6 cellular contexts compared by ENCODE assay signal in the genomic region with DNA sequence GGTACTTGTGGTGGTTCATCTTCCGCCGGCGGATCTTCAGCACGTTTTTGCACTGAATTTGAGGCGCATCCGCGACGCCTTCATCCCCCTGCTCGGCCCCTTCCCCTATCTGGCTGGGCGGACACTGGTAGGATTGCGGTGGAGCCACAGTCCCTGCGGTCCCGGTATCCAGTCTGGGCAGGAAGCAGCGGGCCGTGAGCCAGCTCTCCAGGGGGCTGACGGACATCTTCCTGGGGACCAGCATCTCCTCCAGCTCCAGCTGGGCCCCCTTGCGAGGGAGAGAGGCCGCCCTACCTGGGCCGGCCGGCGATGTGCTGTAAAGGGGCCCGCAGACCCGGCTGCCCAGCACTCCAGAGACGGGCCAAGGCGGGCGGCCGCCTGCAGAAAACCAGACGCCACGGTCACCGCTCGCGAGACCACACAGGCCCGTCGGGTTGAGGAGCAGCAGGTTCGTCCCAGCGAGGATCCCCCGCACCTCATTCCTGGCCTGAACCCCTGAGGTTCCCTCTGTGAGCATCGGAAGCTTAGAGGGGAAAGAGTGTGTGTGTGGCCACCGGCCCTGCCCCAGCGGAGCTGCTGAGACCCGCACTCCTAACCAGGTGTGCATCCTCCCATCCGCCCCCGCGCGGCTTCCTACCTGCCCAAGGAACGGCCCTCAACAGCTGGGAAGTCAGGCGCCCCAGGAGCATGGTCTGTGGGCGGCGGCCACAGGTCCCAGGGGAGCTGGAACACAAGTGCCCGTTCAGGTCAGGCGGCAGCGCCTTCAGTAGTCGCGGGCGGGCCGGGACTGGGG. TPM values are rescaled to one million over a fixed set of nuclear protein-coding genes. Genes with fewer than 3 reads are reported as not detected.
DNase-seq lines count a peak whose midpoint lies in the region; ATAC-seq and TF ChIP-seq lines count a peak whose summit lies in the region.

No MANE protein-coding gene starts in this region.

- no peaks in the 10 kb centered on the region for H3K27me3 Mint-ChIP-seq in IgD-negative memory B cell

- TF ChIP-seq CTCF in GM06990 (IDR thresholded peaks at IDR 0.05; ENCODE audit: insufficient read depth, low read length, poor library complexity, severe bottlenecking) (no peak), spleen (IDR thresholded peaks at IDR 0.05 in 8 of 11, conservative IDR thresholded peaks at IDR 0.05 in 3 of 11) (no peak)

- H3K4me3 ChIP-seq in GM06990 (replicated peaks; ENCODE audit: low read depth, low read length) (peak overlapping the region; percentile 97), esophagus (ENCODE audit: low read depth in 1 of 2, low read length in 2 of 2) (peak overlapping the region; percentile 75 to 97), spleen (peak overlapping the region; percentile 83 to 97 (median 92))

- ATAC-seq in GM18520 (IDR thresholded peaks at IDR 0.05; ENCODE audit: unreplicated experiment): no peak

- DNase-seq in GM06990 (ENCODE audit: extremely low read depth, insufficient read length) (peak; percentile 23), spleen (peak; percentile 89), cerebellum (ENCODE audit: low spot score) (no peak)

- H3K4me1 Mint-ChIP-seq in IgD-negative memory B cell: peaks cover 5 to 8% (median 6%) of the 10 kb centered on the region in 3 donors

- no peaks in the 10 kb centered on the region for H3K9me3 Mint-ChIP-seq in IgD-negative memory B cell

- intact Hi-C loops in spleen (cut with DNase I; ENCODE audit: low total_unique reads): no loop called here

- TF ChIP-seq POLR2A in spleen (IDR thresholded peaks at IDR 0.05): no peak

- peak overlapping the region; percentile 85 to 93 (median 90) for H3K4me3 Mint-ChIP-seq in IgD-negative memory B cell

- no peaks in the 10 kb centered on the region for H3K36me3 Mint-ChIP-seq in IgD-negative memory B cell

- peak overlapping the region; percentile 85 to 94 for H3K27ac ChIP-seq in esophagus (ENCODE audit: low read depth in 2 of 2, low read length in 1 of 2)
- H3K27ac ChIP-seq in spleen: peak overlapping the region; percentile 85 to 98 (median 95)

- no peaks in the 10 kb centered on the region for H3K27me3 ChIP-seq in GM06990 (replicated peaks; ENCODE audit: control insufficient read depth, insufficient read depth, low read length)
- no peaks in the 10 kb centered on the region for H3K27me3 ChIP-seq in esophagus (ENCODE audit: control insufficient read depth in 1 of 2, insufficient read depth in 2 of 2, low read length in 2 of 2)
- H3K27me3 ChIP-seq in spleen (replicated peaks in 1 of 7): no peaks in the 10 kb centered on the region

- peaks cover 11 to 13% of the 10 kb centered on the region in 2 donors for H3K4me1 ChIP-seq in esophagus (ENCODE audit: control insufficient read depth in 2 of 2, insufficient read depth in 2 of 2, low read length in 1 of 2)
- peaks cover 22 to 53% (median 46%) of the 10 kb centered on the region in 6 donors for H3K4me1 ChIP-seq in spleen

- H3K27ac Mint-ChIP-seq in IgD-negative memory B cell: peak overlapping the region in 1 of 3 donors; percentile 67

- peaks cover 11% of the 10 kb centered on the region for H3K36me3 ChIP-seq in GM06990 (ENCODE audit: control insufficient read depth, insufficient read depth, low read length)
- peaks cover 0 to 3% of the 10 kb centered on the region in 2 donors for H3K36me3 ChIP-seq in esophagus (ENCODE audit: control insufficient read depth in 2 of 2, insufficient read depth in 2 of 2, low read length in 1 of 2)
- H3K36me3 ChIP-seq in spleen: peaks cover 0 to 20% (median 9%) of the 10 kb centered on the region in 6 donors

- 21 to 25% methylated on average over 54 to 56 of the region's 56 CpGs for WGBS in esophagus, 2 donors
- WGBS in spleen, 5 donors: 29 to 33% (median 32%) methylated on average over 35 to 56 of the region's 56 CpGs

- H3K9me3 ChIP-seq in esophagus (ENCODE audit: control insufficient read depth in 2 of 2, insufficient read depth in 1 of 2, low read depth in 1 of 2, low read length in 1 of 2) (no peaks in the 10 kb centered on the region), spleen (no peaks in the 10 kb centered on the region)

RNA-seq across cellular contexts. Expression of a gene that starts 0.7 kb away (rescaled TPM):
- 177 TPM for polyA plus RNA-seq in IgD-negative memory B cell
- polyA plus RNA-seq in esophagus: 100 to 1,000 TPM; 155 to 158 TPM
- total RNA-seq in spleen: 10 to 100 TPM; 61.3 to 85.1 (median 71.7) TPM
- polyA plus RNA-seq in spleen: 100 to 1,000 TPM; 149 to 174 (median 151) TPM
- 16.8 TPM for total RNA-seq in cerebellum

RNA-seq across cellular contexts. Expression of a gene that starts 15.9 kb away (rescaled TPM):
- polyA plus RNA-seq in IgD-negative memory B cell (not detected), esophagus (10 to 100 TPM in 1 of 2 donors, 1 to 10 TPM in 1; 7.5 to 14.7 TPM), spleen (10 to 100 TPM; 37.9 to 57.5 (median 44.8) TPM)
- total RNA-seq in spleen (10 to 100 TPM; 25.9 to 71.7 (median 49.3) TPM), cerebellum (18.2 TPM)

RNA-seq across cellular contexts. Expression of a gene that starts 24.9 kb away (rescaled TPM):
- 39.8 TPM for polyA plus RNA-seq in IgD-negative memory B cell
- polyA plus RNA-seq in esophagus: 100 to 1,000 TPM in 1 of 2 donors, 10 to 100 TPM in 1; 97.9 to 210 TPM
- total RNA-seq in spleen: 100 to 1,000 TPM; 167 to 299 (median 208) TPM
- polyA plus RNA-seq in spleen: 100 to 1,000 TPM; 111 to 230 (median 199) TPM
- total RNA-seq in cerebellum: 197 TPM

RNA-seq across cellular contexts. Expression of a gene that starts 25.0 kb away (rescaled TPM):
- polyA plus RNA-seq in IgD-negative memory B cell (1.0 TPM), esophagus (100 to 1,000 TPM in 1 of 2 donors, 10 to 100 TPM in 1; 57.5 to 107 TPM), spleen (10 to 100 TPM; 18.1 to 57.3 (median 27.7) TPM)
- total RNA-seq in spleen (10 to 100 TPM; 34.4 to 59.1 (median 40.1) TPM), cerebellum (46.0 TPM)

RNA-seq across cellular contexts. Expression of a gene that starts 32.8 kb away (rescaled TPM):
- polyA plus RNA-seq in IgD-negative memory B cell (144 TPM), esophagus (100 to 1,000 TPM in 1 of 2 donors, 10 to 100 TPM in 1; 59.1 to 148 TPM), spleen (100 to 1,000 TPM; 101 to 168 (median 122) TPM)
- total RNA-seq in spleen (100 to 1,000 TPM in 3 of 7 donors, 10 to 100 TPM in 4; 67.4 to 144 (median 91.3) TPM), cerebellum (31.9 TPM)
